Comparison of ENCODE assay signal across 16 cellular contexts in genomic region chr2:3774336-3774735, GRCh38.
DNase-seq lines count a peak whose midpoint lies in the region; ATAC-seq and TF ChIP-seq lines count a peak whose summit lies in the region.
"Had no signal": no experiment of that assay in that cellular context is flagged by ENCODE, and none has a peak within 500 bp of the region (broad histone marks: within the 10 kb centered on the region; RNA-seq: fewer than 3 reads in every experiment).

No MANE protein-coding gene starts in this region.

- DNase-seq in cardiac septum (ENCODE audit: low spot score), result peak; percentile 35
- DNase-seq in left ventricle myocardium superior, result no peak
- DNase-seq in ecto neural progenitor cell (ENCODE audit: low spot score), result peak; percentile 11
- no peak for DNase-seq in neuronal stem cell (ENCODE audit: low spot score)
- DNase-seq in HCEC 1CT, result no peak
- DNase-seq: C1 segment of cervical spinal cord; Calu3; CD4-positive, alpha-beta memory T cell; COR-L47; DMS53; DMS79 treated with DMSO at 0.1 percent for 48 hours; GF-D8; H9; HFFc6 had no signal

- peaks cover 0 to 5% of the 10 kb centered on the region in 2 donors for H3K4me1 ChIP-seq in neuronal stem cell (ENCODE audit: control insufficient read depth in 2 of 2, insufficient read depth in 1 of 2, low read depth in 1 of 2, low read length in 2 of 2)
- no peaks in the 10 kb centered on the region for H3K4me1 ChIP-seq in gastroesophageal sphincter

- H3K4me2 ChIP-seq in neuronal stem cell (ENCODE audit: insufficient read depth, low read length, poor library complexity, severe bottlenecking), result no peak overlapping the region
- H3K4me2 ChIP-seq: GM23338 had no signal

- H3K4me3 ChIP-seq in neuronal stem cell (ENCODE audit: low read length in 2 of 2) (no peak overlapping the region), gastroesophageal sphincter (no peak overlapping the region)
- H3K4me3 ChIP-seq: GM23338 had no signal

- TF ChIP-seq POLR2A in gastroesophageal sphincter (IDR thresholded peaks at IDR 0.05), result no peak

- intact Hi-C loops in cardiac septum (cut with DNase I), result no loop called here
- intact Hi-C loops in left ventricle myocardium superior (cut with micrococcal nuclease), result no loop called here

- H3K9me3 ChIP-seq in neuronal stem cell (replicated peaks in 1 of 2; ENCODE audit: control insufficient read depth in 2 of 2, insufficient read depth in 1 of 2, low read depth in 1 of 2, low read length in 2 of 2) (no peaks in the 10 kb centered on the region), gastroesophageal sphincter (no peaks in the 10 kb centered on the region)

- no peak overlapping the region for H2BK12ac ChIP-seq in neuronal stem cell (ENCODE audit: low read length)

- no peak overlapping the region for H4K8ac ChIP-seq in neuronal stem cell (ENCODE audit: low read depth, low read length)

- no peak overlapping the region for H3K27ac ChIP-seq in neuronal stem cell (replicated peaks; ENCODE audit: low read length)
- H3K27ac ChIP-seq in gastroesophageal sphincter, result no peak overlapping the region

- peaks cover 0 to 8% (median 0%) of the 10 kb centered on the region in 3 experiments for H3K27me3 ChIP-seq in neuronal stem cell (ENCODE audit: control insufficient read depth in 3 of 3, insufficient read depth in 3 of 3, low read depth in 1 of 3, low read length in 3 of 3)
- H3K27me3 ChIP-seq in gastroesophageal sphincter, result peaks cover 46% of the 10 kb centered on the region

- H2BK15ac ChIP-seq in neuronal stem cell (ENCODE audit: low read length), result no peak overlapping the region

- H3K36me3 ChIP-seq in neuronal stem cell (replicated peaks in 1 of 2; ENCODE audit: control insufficient read depth in 2 of 2, insufficient read depth in 2 of 2, low read length in 2 of 2), result no peaks in the 10 kb centered on the region
- H3K36me3 ChIP-seq in gastroesophageal sphincter, result no peaks in the 10 kb centered on the region

- no peak overlapping the region for H2BK5ac ChIP-seq in neuronal stem cell (ENCODE audit: low read length)

- H3K79me1 ChIP-seq in neuronal stem cell (ENCODE audit: low read depth, low read length), result no peaks in the 10 kb centered on the region

- H3K14ac ChIP-seq in neuronal stem cell (ENCODE audit: low read length), result no peak overlapping the region

- no peak overlapping the region for H3K23ac ChIP-seq in neuronal stem cell (ENCODE audit: low read depth, low read length, poor library complexity)

- H3K18ac ChIP-seq in neuronal stem cell (ENCODE audit: low read length), result peak overlapping the region; percentile 31

- WGBS in neuronal stem cell (ENCODE audit: extremely low coverage in 2 of 2, insufficient read length in 2 of 2, insufficient replicate concordance in 1 of 2), 2 donors, result no CpG with 5 or more reads among the region's 12 CpGs
- WGBS in gastroesophageal sphincter (ENCODE audit: low coverage in 1 of 2), 2 donors, result 45 to 97% methylated on average over 5 to 10 of the region's 12 CpGs

- no peak overlapping the region for H3K9ac ChIP-seq in neuronal stem cell (ENCODE audit: low read depth, low read length, poor library complexity)

- no peak for TF ChIP-seq CTCF in gastroesophageal sphincter (IDR thresholded peaks at IDR 0.05)

- no peak overlapping the region for H2AK5ac ChIP-seq in neuronal stem cell (ENCODE audit: low read depth, low read length)

- no peak for TF ChIP-seq EP300 in gastroesophageal sphincter (IDR thresholded peaks at IDR 0.05)

- H4K91ac ChIP-seq in neuronal stem cell (ENCODE audit: low read depth, low read length, poor library complexity), result no peak overlapping the region

- H2AFZ ChIP-seq in neuronal stem cell (ENCODE audit: low read length), result no peak overlapping the region
- H2AFZ ChIP-seq: GM23338 had no signal

- ATAC-seq in left ventricle myocardium superior (no peak), gastroesophageal sphincter (no peak)
- ATAC-seq: GM23338 had no signal

- H2BK120ac ChIP-seq in neuronal stem cell (ENCODE audit: low read depth, low read length), result no peak overlapping the region

- no peak overlapping the region for H3K4ac ChIP-seq in neuronal stem cell (ENCODE audit: low read length)

Comparison
In these comparisons a context has a peak if more than half of its experiments do, and no peak if none do; other contexts are left out.
1. DNase-seq: peak in cardiac septum (single experiment) and ecto neural progenitor cell (single experiment); none in left ventricle myocardium superior (single experiment), neuronal stem cell (single experiment) and HCEC 1CT (single experiment).